Comparison of ENCODE assay signal across 9 cellular contexts in the genomic region with DNA sequence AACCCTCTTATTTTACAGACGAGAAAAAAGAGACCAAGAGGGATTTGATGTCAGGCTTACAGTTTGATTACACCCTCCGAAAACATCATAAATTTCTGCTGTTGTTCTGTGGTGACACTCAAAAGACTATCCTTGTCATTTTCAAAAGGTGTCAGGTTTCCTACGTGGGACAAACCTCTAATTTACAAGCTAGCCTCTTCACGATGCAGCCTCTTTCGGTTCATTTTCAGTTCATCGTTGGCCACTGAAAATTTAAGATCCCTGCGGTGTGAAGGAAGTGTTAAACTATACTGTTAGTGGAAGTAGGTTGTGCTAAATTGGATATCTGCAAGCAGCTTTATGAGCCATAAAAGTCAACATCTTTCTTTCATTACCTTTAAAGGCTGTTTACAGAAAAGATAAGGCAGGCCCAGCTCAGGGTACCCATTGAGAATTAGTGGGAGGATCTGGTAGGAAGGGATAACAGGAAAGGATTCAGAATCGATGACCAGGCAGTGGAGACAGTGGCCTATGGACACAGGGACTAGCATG.
DNase-seq lines count a peak whose midpoint lies in the region; ATAC-seq and TF ChIP-seq lines count a peak whose summit lies in the region.
"Had no signal": no experiment of that assay in that cellular context is flagged by ENCODE, and none has a peak within 500 bp of the region (broad histone marks: within the 10 kb centered on the region; RNA-seq: fewer than 3 reads in every experiment).

No MANE protein-coding gene starts in this region.

- H4K20me1 ChIP-seq in PC-3 (ENCODE audit: low read length): no peaks in the 10 kb centered on the region
- H4K20me1 ChIP-seq in smooth muscle cell (ENCODE audit: low read depth): no peaks in the 10 kb centered on the region

- no peaks in the 10 kb centered on the region for H3K9me2 ChIP-seq in PC-3 (replicated peaks; ENCODE audit: low read length)

- H3F3A ChIP-seq in PC-3 (ENCODE audit: low read length, unreplicated experiment): no peaks in the 10 kb centered on the region
- H3F3A ChIP-seq in smooth muscle cell (ENCODE audit: low read depth): peaks cover 6% of the 10 kb centered on the region

- BruUV-seq in PC-3 (replicated peaks; lab: Mats Ljungman, UMichigan): no TSS peak

- CTCF ChIA-PET in activated CD8-positive, alpha-beta memory T cell treated with anti-CD3 and anti-CD28 coated beads, Interleukin-2, amount 10 ng/mL, durations not matched to agents 7 days and 5 days (lab: Charles Lee): no interaction called here
- CTCF ChIA-PET in PC-3 (lab: Charles Lee): no interaction called here

- peaks cover 2% of the 10 kb centered on the region for H3K36me3 Mint-ChIP-seq in activated CD8-positive, alpha-beta memory T cell treated with anti-CD3 and anti-CD28 coated beads, Interleukin-2, amount 10 ng/mL, durations not matched to agents 7 days and 5 days

- peaks cover 2% of the 10 kb centered on the region for H3K27me3 Mint-ChIP-seq in activated CD8-positive, alpha-beta memory T cell treated with anti-CD3 and anti-CD28 coated beads, Interleukin-2, amount 10 ng/mL, durations not matched to agents 7 days and 5 days
- H3K27me3 Mint-ChIP-seq: activated CD4-positive, alpha-beta T cell treated with anti-CD3 and anti-CD28 coated beads, Interleukin-2, amount 10 ng/mL, durations not matched to agents 24 days and 14 days had no signal

- H3K4me1 Mint-ChIP-seq in activated CD8-positive, alpha-beta memory T cell treated with anti-CD3 and anti-CD28 coated beads, Interleukin-2, amount 10 ng/mL, durations not matched to agents 7 days and 5 days: peaks cover 37% of the 10 kb centered on the region

- no peak for DNase-seq in activated CD8-positive, alpha-beta memory T cell treated with anti-CD3 and anti-CD28 coated beads, Interleukin-2, amount 10 ng/mL, durations not matched to agents 7 days and 5 days
- no peak for DNase-seq in activated CD8-positive, alpha-beta memory T cell treated with anti-CD3 and anti-CD28 coated beads, Interleukin-2, amount 50 U/mL, for 48 hours
- DNase-seq in NCI-H1092 (lab: John Stamatoyannopoulos, UW): peak; percentile 19
- peak; percentile 37 for DNase-seq in PC-3
- no peak for DNase-seq in smooth muscle cell (lab: John Stamatoyannopoulos, UW; ENCODE audit: unreplicated experiment)
- no peak for DNase-seq in activated effector memory CD4-positive, alpha-beta T cell treated with Interleukin-2 at 50 U/mL for 16 hours
- no peak for DNase-seq in mucosa of gallbladder (ENCODE audit: low spot score)
- DNase-seq: activated CD4-positive, alpha-beta T cell treated with anti-CD3 and anti-CD28 coated beads, Interleukin-2, amount 10 ng/mL, durations not matched to agents 24 days and 14 days had no signal

- intact Hi-C loops in PC-3 (cut with micrococcal nuclease): loop anchor here (2.0 kb wide), 1 partner anchor 38 kb away; no protein-coding TSS in a partner anchor

- H3K4me2 ChIP-seq in PC-3 (ENCODE audit: low read length): 0 out of 2 replicates have a peak overlapping the region, but pooled peaks have one; percentile 35
- H3K4me2 ChIP-seq in smooth muscle cell: peak overlapping the region; percentile 77

- peaks cover 8% of the 10 kb centered on the region for H3K9me3 Mint-ChIP-seq in activated CD8-positive, alpha-beta memory T cell treated with anti-CD3 and anti-CD28 coated beads, Interleukin-2, amount 10 ng/mL, durations not matched to agents 7 days and 5 days (ENCODE audit: low read depth)

- no peak overlapping the region for H3K9ac ChIP-seq in PC-3 (ENCODE audit: low read length)
- H3K9ac ChIP-seq in smooth muscle cell (ENCODE audit: low read depth): peak overlapping the region; percentile 70

- H3K27ac Mint-ChIP-seq in activated CD8-positive, alpha-beta memory T cell treated with anti-CD3 and anti-CD28 coated beads, Interleukin-2, amount 10 ng/mL, durations not matched to agents 7 days and 5 days: peak overlapping the region; percentile 39

- POLR2A ChIA-PET in PC-3 (lab: Charles Lee; ENCODE audit: unreplicated experiment): no interaction called here

- ATAC-seq in activated CD8-positive, alpha-beta memory T cell treated with anti-CD3 and anti-CD28 coated beads, Interleukin-2, amount 10 ng/mL, durations not matched to agents 7 days and 5 days: no peak
- peak; percentile 39 for ATAC-seq in PC-3
- no peak for ATAC-seq in HG02981 (IDR thresholded peaks at IDR 0.05; ENCODE audit: unreplicated experiment)

- WGBS in smooth muscle cell (ENCODE audit: low lambda C conversion rate): 21% methylated on average over 8 of the region's 8 CpGs

- H2AFZ ChIP-seq in PC-3 (ENCODE audit: low read length): peak overlapping the region; percentile 1; the same call in 1 of the 2 replicates
- H2AFZ ChIP-seq in smooth muscle cell (ENCODE audit: low read depth): peak overlapping the region; percentile 80

- H3K79me2 ChIP-seq in PC-3 (ENCODE audit: low read length): no peaks in the 10 kb centered on the region
- H3K79me2 ChIP-seq in smooth muscle cell (ENCODE audit: low read depth): no peaks in the 10 kb centered on the region

- H3K27ac ChIP-seq in PC-3 (ENCODE audit: low read length) (peak overlapping the region; percentile 84), smooth muscle cell (ENCODE audit: low read depth) (peak overlapping the region; percentile 92)

- no peaks in the 10 kb centered on the region for H3K27me3 ChIP-seq in PC-3 (ENCODE audit: low read length)
- no peaks in the 10 kb centered on the region for H3K27me3 ChIP-seq in smooth muscle cell (ENCODE audit: low read depth)

- H3K4me1 ChIP-seq in PC-3 (ENCODE audit: insufficient read depth, low read length) (peaks cover 28% of the 10 kb centered on the region), smooth muscle cell (ENCODE audit: low read depth) (peaks cover 13% of the 10 kb centered on the region)

- H3K9me3 ChIP-seq in PC-3 (ENCODE audit: low read length) (no peaks in the 10 kb centered on the region), smooth muscle cell (replicated peaks; ENCODE audit: low read depth) (no peaks in the 10 kb centered on the region)

- TF ChIP-seq CTCF in PC-3 (conservative IDR thresholded peaks at IDR 0.05; ENCODE audit: low read depth, low read length) (no peak), smooth muscle cell (IDR thresholded peaks at IDR 0.05; ENCODE audit: borderline replicate concordance, insufficient read depth, poor library complexity, severe bottlenecking) (no peak)

- peak overlapping the region; percentile 0 for H3K4me3 Mint-ChIP-seq in activated CD8-positive, alpha-beta memory T cell treated with anti-CD3 and anti-CD28 coated beads, Interleukin-2, amount 10 ng/mL, durations not matched to agents 7 days and 5 days
- H3K4me3 Mint-ChIP-seq: activated CD4-positive, alpha-beta T cell treated with anti-CD3 and anti-CD28 coated beads, Interleukin-2, amount 10 ng/mL, durations not matched to agents 24 days and 14 days had no signal

- H3K36me3 ChIP-seq in PC-3 (ENCODE audit: low read depth, low read length) (no peaks in the 10 kb centered on the region), smooth muscle cell (ENCODE audit: low read depth) (no peaks in the 10 kb centered on the region)

- H3K4me3 ChIP-seq in PC-3 (ENCODE audit: low read length) (no peak overlapping the region), smooth muscle cell (peak overlapping the region; percentile 23)

Comparison
In these comparisons a context has a peak if more than half of its experiments do, and no peak if none do; other contexts are left out.
1. DNase-seq: peak in NCI-H1092 (single experiment) and PC-3 (single experiment); none in activated CD8-positive, alpha-beta memory T cell treated with anti-CD3 and anti-CD28 coated beads, Interleukin-2, amount 10 ng/mL, durations not matched to agents 7 days and 5 days (single experiment), activated CD8-positive, alpha-beta memory T cell treated with anti-CD3 and anti-CD28 coated beads, Interleukin-2, amount 50 U/mL, for 48 hours (single experiment), smooth muscle cell (single experiment), activated effector memory CD4-positive, alpha-beta T cell treated with Interleukin-2 at 50 U/mL for 16 hours (single experiment) and mucosa of gallbladder (single experiment).